Comparison of ENCODE assay signal across 21 cellular contexts in the genomic region with DNA sequence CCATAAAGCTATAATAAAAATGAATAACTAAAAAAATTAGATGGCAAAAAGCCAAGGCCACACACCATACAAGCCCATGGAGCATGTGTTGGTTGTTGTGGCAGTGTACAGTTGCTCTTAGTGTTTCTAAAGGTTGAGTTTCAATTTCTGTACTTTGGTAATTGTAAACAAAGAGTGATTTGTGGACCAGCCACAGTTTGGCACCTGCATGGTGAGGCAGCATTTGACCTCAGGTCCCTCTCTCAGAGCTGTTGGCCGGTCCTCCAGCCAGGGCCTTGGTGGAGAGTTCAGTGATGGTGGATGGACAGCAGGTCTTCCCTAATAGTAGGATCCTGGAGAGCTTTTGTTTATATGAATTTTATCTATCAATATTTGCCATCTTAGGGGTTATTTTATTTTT. TPM values are rescaled to one million over a fixed set of nuclear protein-coding genes. Genes with fewer than 3 reads are reported as not detected.
DNase-seq lines count a peak whose midpoint lies in the region; ATAC-seq and TF ChIP-seq lines count a peak whose summit lies in the region.
"Had no signal": no experiment of that assay in that cellular context is flagged by ENCODE, and none has a peak within 500 bp of the region (broad histone marks: within the 10 kb centered on the region; RNA-seq: fewer than 3 reads in every experiment).

No MANE protein-coding gene starts in this region.

- 91 to 100% methylated on average over 1 of the region's 1 CpG for WGBS in sigmoid colon, 2 donors

- ATAC-seq in GM21447 (IDR thresholded peaks at IDR 0.05; ENCODE audit: unreplicated experiment), result no peak
- ATAC-seq in GM18498 (IDR thresholded peaks at IDR 0.05; ENCODE audit: unreplicated experiment), result no peak
- ATAC-seq: CD8-positive, alpha-beta T cell had no signal

- H3K9me3 Mint-ChIP-seq in CD14-positive monocyte, result no peaks in the 10 kb centered on the region
- H3K9me3 Mint-ChIP-seq in activated naive CD8-positive, alpha-beta T cell treated with anti-CD3 and anti-CD28 coated beads for 36 hours, result no peaks in the 10 kb centered on the region
- H3K9me3 Mint-ChIP-seq: CD8-positive, alpha-beta T cell had no signal

- H3K36me3 ChIP-seq in Loucy (ENCODE audit: insufficient read depth, low read length) (no peaks in the 10 kb centered on the region; the same call in 1 of the 2 replicates), sigmoid colon (peaks cover 0 to 61% (median 8%) of the 10 kb centered on the region in 4 donors)

- H3K79me2 ChIP-seq in Loucy (ENCODE audit: insufficient read depth, low read length), result peaks cover 54% of the 10 kb centered on the region

- H3F3A ChIP-seq in Loucy (ENCODE audit: low read depth), result no peaks in the 10 kb centered on the region

- TF ChIP-seq POLR2A in sigmoid colon (IDR thresholded peaks at IDR 0.05), result no peak

- no peaks in the 10 kb centered on the region for H3K9me2 ChIP-seq in Loucy (replicated peaks; ENCODE audit: low read depth, low read length)
- H3K9me2 ChIP-seq: SK-N-SH had no signal

- H3K4me3 ChIP-seq in Loucy (ENCODE audit: low read length, poor library complexity, severe bottlenecking) (no peak overlapping the region), sigmoid colon (no peak overlapping the region)

- no peaks in the 10 kb centered on the region for H3K9me3 ChIP-seq in Loucy (ENCODE audit: insufficient read depth, low read depth, low read length)
- H3K9me3 ChIP-seq in sigmoid colon, result no peaks in the 10 kb centered on the region
- H3K9me3 ChIP-seq: Caco-2, SK-N-SH had no signal

- H3K4me1 Mint-ChIP-seq in CD14-positive monocyte, result peaks cover 24% of the 10 kb centered on the region
- H3K4me1 Mint-ChIP-seq in activated naive CD8-positive, alpha-beta T cell treated with anti-CD3 and anti-CD28 coated beads for 36 hours, result peaks cover 29% of the 10 kb centered on the region

- TF ChIP-seq EP300 in sigmoid colon (IDR thresholded peaks at IDR 0.05), result no peak

- H3K27me3 Mint-ChIP-seq in CD14-positive monocyte (ENCODE audit: low read depth in 3 of 3), result no peaks in the 10 kb centered on the region
- H3K27me3 Mint-ChIP-seq in activated naive CD8-positive, alpha-beta T cell treated with anti-CD3 and anti-CD28 coated beads for 36 hours, result no peaks in the 10 kb centered on the region

- no peak overlapping the region for H3K27ac ChIP-seq in sigmoid colon

- H3K27me3 ChIP-seq in Loucy (ENCODE audit: insufficient read depth, low read length, poor library complexity, severe bottlenecking) (no peaks in the 10 kb centered on the region), sigmoid colon (no peaks in the 10 kb centered on the region)

- no peak overlapping the region for H2AFZ ChIP-seq in Loucy (ENCODE audit: low read length)

- peaks cover 32 to 54% of the 10 kb centered on the region in 2 donors for H3K36me3 Mint-ChIP-seq in CD14-positive monocyte
- H3K36me3 Mint-ChIP-seq in activated naive CD8-positive, alpha-beta T cell treated with anti-CD3 and anti-CD28 coated beads for 36 hours, result peaks cover 25% of the 10 kb centered on the region

- no peak for TF ChIP-seq CTCF in CD14-positive monocyte (IDR thresholded peaks at IDR 0.05)
- TF ChIP-seq CTCF in Loucy (conservative IDR thresholded peaks at IDR 0.05; ENCODE audit: low read length), result no peak
- no peak for TF ChIP-seq CTCF in sigmoid colon (IDR thresholded peaks at IDR 0.05)

- H4K20me1 ChIP-seq in Loucy (ENCODE audit: insufficient read depth, low read length, poor library complexity, severe bottlenecking), result peaks cover 12% of the 10 kb centered on the region

- peak overlapping the region; percentile 40 for H3K4me2 ChIP-seq in Loucy (ENCODE audit: low read depth, low read length, poor library complexity, severe bottlenecking)
- H3K4me2 ChIP-seq: SK-N-SH had no signal

- intact Hi-C loops in CD14-positive monocyte (cut with micrococcal nuclease) (loop anchor here in 1 of 2 donors (10.0 kb wide), 1 partner anchor 380 kb away; no protein-coding TSS in a partner anchor), sigmoid colon (cut with DNase I) (no loop called here)

- peaks cover 34% of the 10 kb centered on the region for H3K4me1 ChIP-seq in Loucy (ENCODE audit: insufficient read depth, low read length, poor library complexity, severe bottlenecking)
- peaks cover 0 to 24% (median 15%) of the 10 kb centered on the region in 4 donors for H3K4me1 ChIP-seq in sigmoid colon

- DNase-seq in CD14-positive monocyte (ENCODE audit: low spot score), result peak; percentile 22
- DNase-seq in activated naive CD8-positive, alpha-beta T cell treated with anti-CD3 and anti-CD28 coated beads for 36 hours, result no peak
- DNase-seq in sigmoid colon, result peak; percentile 27
- no peak for DNase-seq in OCI-M2 (lab: John Stamatoyannopoulos, UW; ENCODE audit: unreplicated experiment)
- DNase-seq: C1 segment of cervical spinal cord; Caco-2; CD8-positive, alpha-beta T cell; HCEC 1CT; IMR-90; KG1; NCI-H1092; NCI-H1417 treated with DMSO at 0.1 percent for 48 hours; NCI-H1694 treated with DMSO at 0.1 percent for 48 hours; NCI-H2081; NCI-H226; NCI-H510A; NCI-H69; SK-N-SH had no signal

- no peak overlapping the region for H3K4me3 Mint-ChIP-seq in CD14-positive monocyte
- no peak overlapping the region for H3K4me3 Mint-ChIP-seq in activated naive CD8-positive, alpha-beta T cell treated with anti-CD3 and anti-CD28 coated beads for 36 hours
- H3K4me3 Mint-ChIP-seq: CD8-positive, alpha-beta T cell had no signal

- no peak overlapping the region for H3K9ac ChIP-seq in Loucy (ENCODE audit: low read depth, low read length, poor library complexity, severe bottlenecking)
- H3K9ac ChIP-seq: SK-N-SH had no signal

- H3K27ac Mint-ChIP-seq in CD14-positive monocyte, result peak overlapping the region in 1 of 7 donors; percentile 73
- peak overlapping the region; percentile 59 for H3K27ac Mint-ChIP-seq in activated naive CD8-positive, alpha-beta T cell treated with anti-CD3 and anti-CD28 coated beads for 36 hours
- H3K27ac Mint-ChIP-seq: CD8-positive, alpha-beta T cell had no signal

RNA-seq across cellular contexts. Expression of a gene that starts 5.6 kb away (rescaled TPM):
- 10 to 100 TPM; 21.9 to 25.6 TPM for polyA plus RNA-seq in CD14-positive monocyte
- total RNA-seq in activated naive CD8-positive, alpha-beta T cell treated with anti-CD3 and anti-CD28 coated beads for 36 hours, result 10 to 100 TPM; 47.5 to 47.6 TPM
- 10 to 100 TPM; 30.3 to 40.5 (median 34.4) TPM for total RNA-seq in sigmoid colon
- 10 to 100 TPM; 16.2 to 32.4 (median 18.5) TPM for polyA plus RNA-seq in sigmoid colon

Comparison
In these comparisons a context has a peak if more than half of its experiments do, and no peak if none do; other contexts are left out.
1. DNase-seq: peak in CD14-positive monocyte (single experiment) and sigmoid colon (single experiment); none in activated naive CD8-positive, alpha-beta T cell treated with anti-CD3 and anti-CD28 coated beads for 36 hours (single experiment) and OCI-M2 (single experiment).